In the genomic region with DNA sequence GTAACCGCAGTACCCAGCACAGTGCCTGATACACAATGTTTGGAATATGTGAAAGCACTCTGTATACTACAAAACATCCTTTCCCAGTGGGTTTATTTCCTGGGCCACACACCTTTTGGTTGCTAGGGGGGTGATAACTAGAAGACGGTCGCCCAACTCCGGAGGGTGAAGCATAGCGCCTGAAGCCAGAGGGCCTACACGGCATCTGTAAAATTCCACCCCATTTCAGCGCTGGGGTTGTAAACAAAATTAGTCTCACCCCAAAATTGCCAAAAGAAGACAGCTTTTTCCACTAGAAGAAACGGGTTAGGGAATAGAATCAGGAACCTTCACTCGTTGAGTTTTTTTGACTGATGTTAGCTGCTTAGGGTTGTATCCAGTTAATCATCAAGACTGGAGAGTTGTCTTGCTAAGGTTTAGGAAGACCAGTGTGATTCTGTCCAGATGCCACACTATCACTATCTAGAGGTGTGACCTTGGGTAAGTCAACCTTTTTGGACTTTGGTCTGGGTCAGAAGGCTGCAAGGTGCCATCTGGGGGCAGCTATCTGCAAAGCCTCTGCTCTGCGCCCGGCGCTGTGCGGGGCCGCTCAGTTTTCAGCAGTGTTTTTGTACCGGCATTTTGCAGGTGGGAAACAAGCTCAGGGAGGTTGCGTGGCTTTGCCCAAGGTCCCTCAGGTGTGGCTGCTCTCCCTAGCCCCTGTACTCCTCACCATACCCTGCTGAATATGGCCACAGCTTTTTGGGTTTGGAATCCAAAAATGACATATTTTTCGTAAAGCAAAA, we compare ENCODE assay signal across 8 cellular contexts. TPM values are rescaled to one million over a fixed set of nuclear protein-coding genes. Genes with fewer than 3 reads are reported as not detected.
DNase-seq lines count a peak whose midpoint lies in the region; ATAC-seq and TF ChIP-seq lines count a peak whose summit lies in the region.

No MANE protein-coding gene starts in this region.

- H3K9me3 Mint-ChIP-seq in T-helper 1 cell treated with Interleukin-12 subunit alpha and Interleukin-12 subunit beta and Interleukin-4 antibody, amounts not matched to agents 30 μg/mL and 1 μg/mL, for 36 hours: no peaks in the 10 kb centered on the region

- no peak for TF ChIP-seq EP300 in suprapubic skin (IDR thresholded peaks at IDR 0.05)

- H3K36me3 ChIP-seq in adipocyte (ENCODE audit: control insufficient read depth, insufficient read depth, low read length, severe bottlenecking): peaks cover 4% of the 10 kb centered on the region
- H3K36me3 ChIP-seq in kidney epithelial cell (ENCODE audit: control insufficient read depth, insufficient read depth, low read length): no peaks in the 10 kb centered on the region
- H3K36me3 ChIP-seq in suprapubic skin: peaks cover 3% of the 10 kb centered on the region

- ATAC-seq in GM19395 (IDR thresholded peaks at IDR 0.05; ENCODE audit: unreplicated experiment) (no peak), HG02884 (IDR thresholded peaks at IDR 0.05; ENCODE audit: unreplicated experiment) (no peak)

- peaks cover 43% of the 10 kb centered on the region for H3K4me1 Mint-ChIP-seq in T-helper 1 cell treated with Interleukin-12 subunit alpha and Interleukin-12 subunit beta and Interleukin-4 antibody, amounts not matched to agents 30 μg/mL and 1 μg/mL, for 36 hours (ENCODE audit: low read depth)

- TF ChIP-seq CTCF in kidney epithelial cell (IDR thresholded peaks at IDR 0.05; ENCODE audit: insufficient read depth, low read length, poor library complexity, severe bottlenecking): no peak
- TF ChIP-seq CTCF in suprapubic skin (IDR thresholded peaks at IDR 0.05): no peak

- H3K9ac ChIP-seq in adipocyte (ENCODE audit: low read length): peak overlapping the region; percentile 92

- H3K4me3 ChIP-seq in adipocyte (ENCODE audit: low read length): peak overlapping the region; percentile 94
- H3K4me3 ChIP-seq in kidney epithelial cell (ENCODE audit: low read depth, low read length): peak overlapping the region; percentile 86
- peak overlapping the region; percentile 82 for H3K4me3 ChIP-seq in suprapubic skin

- H3K36me3 Mint-ChIP-seq in T-helper 1 cell treated with Interleukin-12 subunit alpha and Interleukin-12 subunit beta and Interleukin-4 antibody, amounts not matched to agents 30 μg/mL and 1 μg/mL, for 36 hours (ENCODE audit: low read depth): peaks cover 3% of the 10 kb centered on the region

- H3K9me3 ChIP-seq in adipocyte (ENCODE audit: control insufficient read depth, low read length) (no peaks in the 10 kb centered on the region), suprapubic skin (no peaks in the 10 kb centered on the region)

- H3K27ac ChIP-seq in suprapubic skin: peak overlapping the region; percentile 90

- peak overlapping the region; percentile 89 for H3K4me3 Mint-ChIP-seq in T-helper 1 cell treated with Interleukin-12 subunit alpha and Interleukin-12 subunit beta and Interleukin-4 antibody, amounts not matched to agents 30 μg/mL and 1 μg/mL, for 36 hours

- no peaks in the 10 kb centered on the region for H3K27me3 ChIP-seq in adipocyte (replicated peaks; ENCODE audit: control insufficient read depth, insufficient read depth, low read length)
- H3K27me3 ChIP-seq in kidney epithelial cell (ENCODE audit: control insufficient read depth, insufficient read depth, low read length): no peaks in the 10 kb centered on the region
- H3K27me3 ChIP-seq in suprapubic skin: no peaks in the 10 kb centered on the region

- H3K27ac Mint-ChIP-seq in T-helper 1 cell treated with Interleukin-12 subunit alpha and Interleukin-12 subunit beta and Interleukin-4 antibody, amounts not matched to agents 30 μg/mL and 1 μg/mL, for 36 hours: no peak overlapping the region

- TF ChIP-seq POLR2A in suprapubic skin (IDR thresholded peaks at IDR 0.05): no peak

- DNase-seq in T-helper 1 cell (no peak), adipocyte (ENCODE audit: low read depth) (no peak), kidney epithelial cell (ENCODE audit: low read depth) (no peak), suprapubic skin (ENCODE audit: low spot score in 2 of 2) (no peak), NCI-H1694 (lab: John Stamatoyannopoulos, UW) (no peak)

- 74% methylated on average over 12 of the region's 17 CpGs for WGBS in suprapubic skin

- H3K27me3 Mint-ChIP-seq in T-helper 1 cell treated with Interleukin-12 subunit alpha and Interleukin-12 subunit beta and Interleukin-4 antibody, amounts not matched to agents 30 μg/mL and 1 μg/mL, for 36 hours (ENCODE audit: low read depth): no peaks in the 10 kb centered on the region

- peaks cover 31% of the 10 kb centered on the region for H3K4me1 ChIP-seq in adipocyte (ENCODE audit: control insufficient read depth, insufficient read depth, low read length)
- peaks cover 44% of the 10 kb centered on the region for H3K4me1 ChIP-seq in suprapubic skin

RNA-seq across cellular contexts. Expression of a gene that starts 1.3 kb away (rescaled TPM):
- total RNA-seq in kidney epithelial cell: 8.8 and 9.8 TPM in 2 replicates
- 10 to 100 TPM in 3 of 4 donors, 1 to 10 TPM in 1; 9.2 to 41.0 (median 17.7) TPM for total RNA-seq in suprapubic skin

RNA-seq across cellular contexts. Expression of a gene that starts 15.9 kb away (rescaled TPM):
- total RNA-seq in kidney epithelial cell (5.1 and 6.4 TPM in 2 replicates), suprapubic skin (10 to 100 TPM; 13.0 to 25.4 (median 17.0) TPM)

RNA-seq across cellular contexts. Expression of a gene that starts 41.8 kb away (rescaled TPM):
- total RNA-seq in kidney epithelial cell (32.6 and 33.7 TPM in 2 replicates), suprapubic skin (10 to 100 TPM; 28.3 to 35.1 (median 29.4) TPM)

RNA-seq across cellular contexts. Expression of a gene that starts 41.9 kb away (rescaled TPM):
- 16.6 and 16.9 TPM in 2 replicates for total RNA-seq in kidney epithelial cell
- 10 to 100 TPM; 12.1 to 22.6 (median 16.8) TPM for total RNA-seq in suprapubic skin
